In the genomic region with DNA sequence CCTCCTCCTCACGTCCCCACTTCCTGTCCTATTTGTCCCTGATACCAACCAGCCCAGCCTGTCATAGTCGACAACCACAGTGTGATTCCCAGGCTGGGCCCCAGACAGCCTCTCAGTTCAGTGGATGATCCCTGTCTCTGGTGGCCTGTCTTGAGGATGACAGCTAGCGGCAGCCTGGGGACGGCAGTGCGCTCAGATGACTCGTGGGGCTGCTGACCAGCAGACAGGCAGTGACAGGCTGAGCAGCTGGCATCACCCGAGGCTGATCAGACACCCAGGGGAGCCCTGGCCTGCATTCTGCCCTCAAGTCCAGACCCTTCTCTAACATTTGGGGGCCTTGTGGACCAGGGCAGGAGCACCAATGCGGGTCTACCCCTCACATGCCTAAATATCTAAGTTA, we compare ENCODE assay signal across 1 cellular context.
TF ChIP-seq lines count a peak whose summit lies in the region.

No MANE protein-coding gene starts in this region.

TF ChIP-seq in IMR-90, 13 proteins besides CTCF, POLR2A, EP300 and RAD21 (continued from another document):
- TF ChIP-seq FOS (IDR thresholded peaks at IDR 0.05; ENCODE audit: low read depth, low read length), result no peak
